Comparison of ENCODE assay signal across 11 cellular contexts in genomic region chr3:150256336-150256735, GRCh38.
"Had no signal": no experiment of that assay in that cellular context is flagged by ENCODE, and none has a peak within 500 bp of the region (broad histone marks: within the 10 kb centered on the region; RNA-seq: fewer than 3 reads in every experiment).

No MANE protein-coding gene starts in this region.

- H3K9me3 Mint-ChIP-seq: activated T-cell treated with anti-CD3 and anti-CD28 coated beads, Interleukin-2, amount 50 U/mL, for 4 hours; naive thymus-derived CD4-positive, alpha-beta T cell; stimulated activated effector memory CD8-positive, alpha-beta T cell treated with anti-CD3 and anti-CD28 coated beads, Interleukin-12 subunit alpha, Interleukin-12 subunit beta, amount 100 ng/mL, for 72 hours had no signal

- H3K4me1 Mint-ChIP-seq: stimulated activated effector memory CD8-positive, alpha-beta T cell treated with anti-CD3 and anti-CD28 coated beads, Interleukin-12 subunit alpha, Interleukin-12 subunit beta, amount 100 ng/mL, for 72 hours had no signal

- H3K9me3 ChIP-seq: transverse colon had no signal

- H3K27ac ChIP-seq: transverse colon had no signal

- H3K27me3 ChIP-seq: transverse colon had no signal

- H3K36me3 Mint-ChIP-seq: naive thymus-derived CD4-positive, alpha-beta T cell; stimulated activated effector memory CD8-positive, alpha-beta T cell treated with anti-CD3 and anti-CD28 coated beads, Interleukin-12 subunit alpha, Interleukin-12 subunit beta, amount 100 ng/mL, for 72 hours had no signal

- ATAC-seq: activated naive CD4-positive, alpha-beta T cell treated with anti-CD3 and anti-CD28 coated beads, Interleukin-2, amount 50 U/mL, for 72 hours; activated T-cell treated with anti-CD3 and anti-CD28 coated beads, Interleukin-2, amount 50 U/mL, for 4 hours; naive thymus-derived CD4-positive, alpha-beta T cell had no signal

- H3K27ac Mint-ChIP-seq: activated naive CD4-positive, alpha-beta T cell treated with anti-CD3 and anti-CD28 coated beads, Interleukin-2, amount 50 U/mL, for 72 hours; naive thymus-derived CD4-positive, alpha-beta T cell; stimulated activated effector memory CD8-positive, alpha-beta T cell treated with anti-CD3 and anti-CD28 coated beads, Interleukin-12 subunit alpha, Interleukin-12 subunit beta, amount 100 ng/mL, for 72 hours had no signal

- H3K4me3 ChIP-seq: transverse colon had no signal

- DNase-seq: activated CD4-positive, alpha-beta T cell treated with anti-CD3 and anti-CD28 coated beads for 1 hour; activated CD4-positive, alpha-beta T cell treated with anti-CD3 and anti-CD28 coated beads, Interleukin-2, amount 50 U/mL, for 48 hours; activated effector memory CD4-positive, alpha-beta T cell treated with anti-CD3 and anti-CD28 coated beads, Interleukin-2, amount 50 U/mL, for 16 hours; activated T-cell treated with anti-CD3 and anti-CD28 coated beads, Interleukin-2, amount 50 U/mL, for 4 hours; hippocampal formation; naive thymus-derived CD4-positive, alpha-beta T cell; SIG-M5; SW 1271; transverse colon had no signal

- H3K36me3 ChIP-seq: transverse colon had no signal

- H3K4me3 Mint-ChIP-seq: activated T-cell treated with anti-CD3 and anti-CD28 coated beads, Interleukin-2, amount 50 U/mL, for 4 hours; naive thymus-derived CD4-positive, alpha-beta T cell; stimulated activated effector memory CD8-positive, alpha-beta T cell treated with anti-CD3 and anti-CD28 coated beads, Interleukin-12 subunit alpha, Interleukin-12 subunit beta, amount 100 ng/mL, for 72 hours had no signal
